Comparison of ENCODE assay signal across 1 cellular context in genomic region chr5:1502737-1503120, GRCh38.
TF ChIP-seq lines count a peak whose summit lies in the region.

No MANE protein-coding gene starts in this region.

TF ChIP-seq in SK-N-SH, 30 proteins besides CTCF, POLR2A, EP300 and RAD21:
- TF ChIP-seq NRF1 (IDR thresholded peaks at IDR 0.05; ENCODE audit: low read depth, low read length) (no peak), MAX (IDR thresholded peaks at IDR 0.05; ENCODE audit: low read depth) (no peak), ZBTB33 (IDR thresholded peaks at IDR 0.05; ENCODE audit: borderline replicate concordance, low read depth) (no peak), TEAD4 (IDR thresholded peaks at IDR 0.05; ENCODE audit: borderline replicate concordance, insufficient read depth) (no peak), TCF12 (IDR thresholded peaks at IDR 0.05) (no peak), MXI1 (IDR thresholded peaks at IDR 0.05; ENCODE audit: low read depth, low read length) (no peak), IRF3 (IDR thresholded peaks at IDR 0.05; ENCODE audit: low read depth, low read length) (no peak), POLR2AphosphoS5 (IDR thresholded peaks at IDR 0.05; ENCODE audit: low read depth, low read length) (no peak), PBX3 (IDR thresholded peaks at IDR 0.05) (no peak), RCOR1 (IDR thresholded peaks at IDR 0.05; ENCODE audit: low read length) (no peak), REST (IDR thresholded peaks at IDR 0.05; ENCODE audit: low read depth, low read length) (no peak), TAF1 (IDR thresholded peaks at IDR 0.05; ENCODE audit: borderline replicate concordance, low read depth, low read length) (no peak), FOXM1 (IDR thresholded peaks at IDR 0.05; ENCODE audit: low read depth) (no peak), RXRA (IDR thresholded peaks at IDR 0.05; ENCODE audit: borderline replicate concordance, low read depth) (no peak), USF2 (IDR thresholded peaks at IDR 0.05; ENCODE audit: borderline replicate concordance, low read depth, low read length) (no peak), NFIC (IDR thresholded peaks at IDR 0.05; ENCODE audit: borderline replicate concordance) (no peak), SIN3A (IDR thresholded peaks at IDR 0.05; ENCODE audit: borderline replicate concordance, low read depth, low read length) (no peak), JUND (IDR thresholded peaks at IDR 0.05) (no peak), FOXJ3 (CRISPR knock-in tag; IDR thresholded peaks at IDR 0.05) (no peak), FOSL2 (IDR thresholded peaks at IDR 0.05; ENCODE audit: borderline replicate concordance, low read depth) (no peak)
TF ChIP-seq in SK-N-SH: peak in this region for 0.
